24 cellular contexts compared by ENCODE assay signal in the genomic region with DNA sequence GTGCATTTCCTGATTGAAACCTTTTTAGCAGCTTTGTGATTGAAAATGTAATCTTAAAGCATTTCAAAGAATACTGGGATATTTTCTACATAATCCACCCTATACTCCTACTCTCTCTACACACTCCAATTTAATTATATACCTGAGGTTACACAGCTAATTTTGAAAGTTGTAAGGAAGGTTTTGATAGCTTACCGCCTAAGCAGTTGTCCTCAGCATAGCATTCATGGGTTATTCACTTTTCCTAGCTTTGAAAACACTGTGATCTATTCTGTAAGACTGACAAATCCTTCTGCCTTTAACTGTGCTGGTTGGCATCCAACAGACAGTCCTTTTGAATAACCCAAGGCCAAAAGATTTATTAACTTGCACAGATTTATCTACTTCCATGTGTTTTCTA.
"Had no signal": no experiment of that assay in that cellular context is flagged by ENCODE, and none has a peak within 500 bp of the region (broad histone marks: within the 10 kb centered on the region; RNA-seq: fewer than 3 reads in every experiment).

No MANE protein-coding gene starts in this region.

- H3K27ac ChIP-seq: HL-60, KMS-11, PC-9, Peyer's patch, SJSA1, SK-N-MC had no signal

- DNase-seq: Kasumi-1; MM.1S; MV-4-11; NCI-H1048; NCI-H1105; NCI-H1436 treated with DMSO at 0.1 percent for 48 hours; NCI-H1694 treated with DMSO at 0.1 percent for 48 hours; NCI-H1930; NCI-H2081; NCI-H2107; NCI-H446 treated with DMSO at 0.1 percent for 48 hours; NCI-H526; NCI-H748 treated with DMSO at 0.1 percent for 48 hours; NK-92 treated with Interleukin-12 subunit alpha and Interleukin-12 subunit beta, amount 100 ng/mL, for 24 hours; PC-9; Peyer's patch; Right ventricle myocardium superior; RPMI8226; SIG-M5 had no signal

- H3K9ac ChIP-seq: KMS-11 had no signal

- H3K36me3 ChIP-seq: Peyer's patch, SJSA1 had no signal

- H3K4me1 ChIP-seq: Peyer's patch, SJSA1 had no signal

- H3K27me3 ChIP-seq: Peyer's patch, SJSA1 had no signal

- H3K4me3 ChIP-seq: K562, PC-9, Peyer's patch, SJSA1, SK-N-MC had no signal

- H3K4me2 ChIP-seq: KMS-11, PC-9 had no signal

- H3K9me3 ChIP-seq: Peyer's patch, SJSA1 had no signal

- H2AFZ ChIP-seq: PC-9 had no signal
